ENCODE assay signal across 23 cellular contexts in genomic region chr10:116106611-116107010, GRCh38.
DNase-seq lines count a peak whose midpoint lies in the region; ATAC-seq and TF ChIP-seq lines count a peak whose summit lies in the region.
"Had no signal": no experiment of that assay in that cellular context is flagged by ENCODE, and none has a peak within 500 bp of the region (broad histone marks: within the 10 kb centered on the region; RNA-seq: fewer than 3 reads in every experiment).

No MANE protein-coding gene starts in this region.

- H3K9me3 Mint-ChIP-seq in H9 = peaks cover 2 to 3% of the 10 kb centered on the region in 2 experiments; a peak in 3 of 5 replicates
- H3K9me3 Mint-ChIP-seq in endodermal cell = peaks cover 2% of the 10 kb centered on the region

- H4K91ac ChIP-seq in H9 (ENCODE audit: insufficient read length, low read depth, low read length) = no peak overlapping the region
- H4K91ac ChIP-seq in mesenchymal stem cell (ENCODE audit: low read length) = no peak overlapping the region

- H3K27ac ChIP-seq in H9 (ENCODE audit: insufficient read length, low read depth, low read length) = no peak overlapping the region
- no peak overlapping the region for H3K27ac ChIP-seq in endodermal cell (ENCODE audit: low read depth, low read length)
- H3K27ac ChIP-seq in mesenchymal stem cell (ENCODE audit: low read length, poor library complexity, severe bottlenecking) = no peak overlapping the region
- H3K27ac ChIP-seq: A549; BLaER1 treated with 17β-estradiol and CSF1 and Interleukin-3, amounts not matched to agents 10 nM and 100 nM; GM23248 had no signal

- H4K5ac ChIP-seq in H9 (ENCODE audit: insufficient read length, low read depth, low read length) = no peak overlapping the region

- no peaks in the 10 kb centered on the region for H3K79me2 ChIP-seq in H9 (ENCODE audit: insufficient read depth, low read length)

- H2BK120ac ChIP-seq in H9 (ENCODE audit: low read depth, low read length, poor library complexity, severe bottlenecking) (no peak overlapping the region), mesenchymal stem cell (ENCODE audit: low read depth, low read length) (no peak overlapping the region)

- H2AK5ac ChIP-seq in H9 (ENCODE audit: insufficient read length, low read length) = no peak overlapping the region
- peak overlapping the region; percentile 47 for H2AK5ac ChIP-seq in mesenchymal stem cell (ENCODE audit: low read length, severe bottlenecking)

- no peak overlapping the region for H3K14ac ChIP-seq in H9 (ENCODE audit: insufficient read depth, low read length)
- no peak overlapping the region for H3K14ac ChIP-seq in mesenchymal stem cell (ENCODE audit: low read length in 2 of 2)

- peak; percentile 4 for DNase-seq in H9
- peak; percentile 26 for DNase-seq in endodermal cell
- no peak for DNase-seq in mesenchymal stem cell
- DNase-seq in ureter (ENCODE audit: low spot score) = peak; percentile 1
- no peak for DNase-seq in DMS 273 treated with DMSO at 0.1 percent for 48 hours (lab: John Stamatoyannopoulos, UW)
- no peak for DNase-seq in DMS79 treated with DMSO at 0.1 percent for 48 hours (lab: John Stamatoyannopoulos, UW)
- DNase-seq: 8988T; ACHN; AML-193; BE2C; CD4-positive, alpha-beta T cell; CD8-positive, alpha-beta memory T cell; DMS53; DND-41; GDM1; GM23248; H7 had no signal

- H3K36me3 ChIP-seq in endodermal cell (ENCODE audit: control insufficient read depth, insufficient read depth, low read length) (no peaks in the 10 kb centered on the region), mesenchymal stem cell (ENCODE audit: control insufficient read depth in 1 of 2, insufficient read depth in 2 of 2, low read depth in 1 of 2, low read length in 2 of 2) (peaks cover 0 to 13% of the 10 kb centered on the region in 2 experiments)
- H3K36me3 ChIP-seq: BE2C; BLaER1 treated with 17β-estradiol and CSF1 and Interleukin-3, amounts not matched to agents 10 nM and 100 nM had no signal

- no peak overlapping the region for H2BK15ac ChIP-seq in H9 (ENCODE audit: low read depth, low read length)
- no peak overlapping the region for H2BK15ac ChIP-seq in mesenchymal stem cell (ENCODE audit: low read depth, poor library complexity, severe bottlenecking)

- H4K20me1 ChIP-seq in H9 (ENCODE audit: control insufficient read depth, insufficient read depth, insufficient read length) = no peaks in the 10 kb centered on the region
- H4K20me1 ChIP-seq: BLaER1 treated with 17β-estradiol and CSF1 and Interleukin-3, amounts not matched to agents 10 nM and 100 nM had no signal

- H3K4me1 ChIP-seq in H9 (ENCODE audit: insufficient read depth, low read length) (no peaks in the 10 kb centered on the region), endodermal cell (ENCODE audit: control insufficient read depth, insufficient read depth, low read length) (no peaks in the 10 kb centered on the region), mesenchymal stem cell (ENCODE audit: control insufficient read depth, insufficient read depth, low read depth, low read length) (peaks cover 12% of the 10 kb centered on the region)
- H3K4me1 ChIP-seq: A549; BE2C; BLaER1 treated with 17β-estradiol and CSF1 and Interleukin-3, amounts not matched to agents 10 nM and 100 nM had no signal

- H4K8ac ChIP-seq in H9 (replicated peaks; ENCODE audit: insufficient read length, low read depth, low read length) (no peak overlapping the region), mesenchymal stem cell (ENCODE audit: low read length) (no peak overlapping the region)

- H3K36me3 Mint-ChIP-seq in H9 (ENCODE audit: insufficient read depth in 1 of 3, low read depth in 3 of 3) (peaks cover 2 to 4% (median 3%) of the 10 kb centered on the region in 3 experiments; a peak in 4 of 7 replicates), endodermal cell (ENCODE audit: low read depth) (no peaks in the 10 kb centered on the region)
- H3K36me3 Mint-ChIP-seq: CD14-positive monocyte; CD8-positive, alpha-beta memory T cell had no signal

- H3K27ac Mint-ChIP-seq in H9 (no peak overlapping the region), endodermal cell (no peak overlapping the region)
- H3K27ac Mint-ChIP-seq: CD14-positive monocyte; CD4-positive, alpha-beta T cell; CD8-positive, alpha-beta memory T cell had no signal

- H3K18ac ChIP-seq in H9 (ENCODE audit: insufficient read length, low read depth, low read length) (no peak overlapping the region), mesenchymal stem cell (ENCODE audit: low read depth in 1 of 2, low read length in 2 of 2) (no peak overlapping the region)

- H3K79me1 ChIP-seq in H9 (ENCODE audit: insufficient read depth, low read depth, low read length, poor library complexity, severe bottlenecking) (no peaks in the 10 kb centered on the region), mesenchymal stem cell (replicated peaks; ENCODE audit: low read length, poor library complexity, severe bottlenecking) (peaks cover 23% of the 10 kb centered on the region)

- H3K23ac ChIP-seq in H9 (ENCODE audit: insufficient read length, low read depth, low read length) = no peak overlapping the region
- H3K23ac ChIP-seq in mesenchymal stem cell (ENCODE audit: low read length in 2 of 2) = no peak overlapping the region

- H3K9ac ChIP-seq in H9 (ENCODE audit: extremely low read depth, insufficient read length, low read length) (no peak overlapping the region), endodermal cell (ENCODE audit: extremely low read depth, low read length, poor library complexity, severe bottlenecking) (no peak overlapping the region), mesenchymal stem cell (ENCODE audit: low read length) (no peak overlapping the region)
- H3K9ac ChIP-seq: BLaER1 treated with 17β-estradiol and CSF1 and Interleukin-3, amounts not matched to agents 10 nM and 100 nM; GM23248 had no signal

- H2BK5ac ChIP-seq in H9 (ENCODE audit: insufficient read length, low read length) = no peak overlapping the region
- H2BK5ac ChIP-seq in mesenchymal stem cell (ENCODE audit: low read depth, low read length, poor library complexity, severe bottlenecking) = no peak overlapping the region

- H2AFZ ChIP-seq in H9 (ENCODE audit: low read length) (no peak overlapping the region), mesenchymal stem cell (ENCODE audit: low read depth, low read length) (no peak overlapping the region)
- H2AFZ ChIP-seq: GM23248 had no signal

- no peak overlapping the region for H3K56ac ChIP-seq in H9 (ENCODE audit: insufficient read length, low read depth, low read length)

- H3K4me1 Mint-ChIP-seq in H9 = peaks cover 0 to 8% of the 10 kb centered on the region in 2 experiments; a peak in 3 of 4 replicates
- H3K4me1 Mint-ChIP-seq in endodermal cell = no peaks in the 10 kb centered on the region
- H3K4me1 Mint-ChIP-seq: CD14-positive monocyte; CD8-positive, alpha-beta memory T cell had no signal

- TF ChIP-seq CTCF in H9 (conservative IDR thresholded peaks at IDR 0.05) (no peak), endodermal cell (conservative IDR thresholded peaks at IDR 0.05) (no peak)

- H3T11ph ChIP-seq in H9 (ENCODE audit: low read length) = no peak overlapping the region

- H3K9me3 ChIP-seq in H9 (ENCODE audit: control insufficient read depth, low read depth, low read length) (no peaks in the 10 kb centered on the region), endodermal cell (ENCODE audit: control insufficient read depth, low read length) (no peaks in the 10 kb centered on the region), mesenchymal stem cell (ENCODE audit: control insufficient read depth, low read length) (no peaks in the 10 kb centered on the region)
- H3K9me3 ChIP-seq: A549, BE2C had no signal

- H3K23me2 ChIP-seq in H9 (ENCODE audit: insufficient read length, low read depth, low read length, poor library complexity, severe bottlenecking) = no peaks in the 10 kb centered on the region

- H2BK12ac ChIP-seq in H9 (ENCODE audit: insufficient read length, low read depth, low read length) (no peak overlapping the region), mesenchymal stem cell (ENCODE audit: low read length in 2 of 2) (no peak overlapping the region)

- H3K4me2 ChIP-seq in H9 (ENCODE audit: insufficient read depth, insufficient read length, low read length) (no peak overlapping the region), mesenchymal stem cell (ENCODE audit: low read length, poor library complexity, severe bottlenecking) (no peak overlapping the region)
- H3K4me2 ChIP-seq: A549; BLaER1 treated with 17β-estradiol and CSF1 and Interleukin-3, amounts not matched to agents 10 nM and 100 nM had no signal

- no peak overlapping the region for H3K4ac ChIP-seq in H9 (ENCODE audit: low read depth, low read length)
- no peak overlapping the region for H3K4ac ChIP-seq in mesenchymal stem cell (ENCODE audit: low read depth in 1 of 2, low read length in 2 of 2)

- no peaks in the 10 kb centered on the region for H3K27me3 ChIP-seq in H9 (ENCODE audit: insufficient read depth, low read length)
- H3K27me3 ChIP-seq in endodermal cell (ENCODE audit: control insufficient read depth, insufficient read depth, low read length, poor library complexity, severe bottlenecking) = no peaks in the 10 kb centered on the region
- H3K27me3 ChIP-seq in mesenchymal stem cell (ENCODE audit: control insufficient read depth in 1 of 2, insufficient read depth in 1 of 2, low read length in 2 of 2) = no peaks in the 10 kb centered on the region
- H3K27me3 ChIP-seq: BE2C; BLaER1 treated with 17β-estradiol and CSF1 and Interleukin-3, amounts not matched to agents 10 nM and 100 nM had no signal

- WGBS in H9 (ENCODE audit: extremely low coverage, insufficient read length, low lambda C conversion rate) = no CpG with 5 or more reads among the region's 5 CpGs
- WGBS in endodermal cell (ENCODE audit: insufficient coverage in 1 of 2, insufficient read length in 1 of 2), 2 experiments = 87 to 92% methylated on average over 4 to 5 of the region's 5 CpGs
- 88% methylated on average over 5 of the region's 5 CpGs for WGBS in mesenchymal stem cell

- H2BK20ac ChIP-seq in H9 (ENCODE audit: low read depth, low read length, poor library complexity, severe bottlenecking) = no peak overlapping the region

- H3K27me3 Mint-ChIP-seq in H9 (ENCODE audit: low read depth) = peaks cover 6% of the 10 kb centered on the region
- H3K27me3 Mint-ChIP-seq in endodermal cell (ENCODE audit: insufficient read depth) = peaks cover 51% of the 10 kb centered on the region
- H3K27me3 Mint-ChIP-seq: CD4-positive, alpha-beta T cell; CD8-positive, alpha-beta memory T cell had no signal

- H3K4me3 ChIP-seq in endodermal cell (ENCODE audit: low read length) (no peak overlapping the region), mesenchymal stem cell (ENCODE audit: insufficient read depth in 1 of 2, low read depth in 1 of 2, low read length in 2 of 2) (no peak overlapping the region)
- H3K4me3 ChIP-seq: A549; BLaER1 treated with 17β-estradiol and CSF1 and Interleukin-3, amounts not matched to agents 10 nM and 100 nM; GM12878; GM23248 had no signal

- H3K4me3 Mint-ChIP-seq in H9 (no peak overlapping the region), endodermal cell (no peak overlapping the region)
- H3K4me3 Mint-ChIP-seq: CD14-positive monocyte; CD4-positive, alpha-beta T cell; CD8-positive, alpha-beta memory T cell had no signal

- ATAC-seq in GM21737 (IDR thresholded peaks at IDR 0.05; ENCODE audit: unreplicated experiment) = no peak
- ATAC-seq: A549, GM12878, HCT116 had no signal

Comparison
In these comparisons a context has a peak if more than half of its experiments do, and no peak if none do; other contexts are left out.
1. DNase-seq: peak in H9 (single experiment), endodermal cell (single experiment) and ureter (single experiment); none in mesenchymal stem cell (single experiment), DMS 273 treated with DMSO at 0.1 percent for 48 hours (single experiment) and DMS79 treated with DMSO at 0.1 percent for 48 hours (single experiment).